8 cellular contexts compared by ENCODE assay signal in genomic region chr2:20617892-20618467, GRCh38. TPM values are rescaled to one million over a fixed set of nuclear protein-coding genes. Genes with fewer than 3 reads are reported as not detected.
DNase-seq lines count a peak whose midpoint lies in the region; ATAC-seq and TF ChIP-seq lines count a peak whose summit lies in the region.

No MANE protein-coding gene starts in this region.

- H3K27ac ChIP-seq in skeletal muscle tissue (ENCODE audit: low read depth, low read length), result peak overlapping the region; percentile 82

- peaks cover 9 to 15% (median 14%) of the 10 kb centered on the region in 3 donors for H3K36me3 ChIP-seq in skeletal muscle tissue (ENCODE audit: control insufficient read depth in 3 of 3, insufficient read depth in 3 of 3, low read length in 3 of 3)

- H3K4me1 Mint-ChIP-seq in activated T-helper 2 cell treated with anti-CD3 and anti-CD28 coated beads, Interferon-gamma antibody, Interleukin-2, Interleukin-4, amounts not matched to agents 10 μg/mL and 5 μg/mL and 100 μg/mL, durations not matched to agents 14 hours and 24 hours and 36 hours (ENCODE audit: low read depth), result no peaks in the 10 kb centered on the region
- no peaks in the 10 kb centered on the region for H3K4me1 Mint-ChIP-seq in activated CD8-positive, alpha-beta T cell treated with anti-CD3 and anti-CD28 coated beads for 36 hours (ENCODE audit: low read depth)

- DNase-seq in DMS79 treated with DMSO at 0.1 percent for 48 hours (lab: John Stamatoyannopoulos, UW), result peak; percentile 20
- peak; percentile 84 for DNase-seq in MV-4-11 (lab: John Stamatoyannopoulos, UW)
- DNase-seq in T47D (ENCODE audit: low read depth in 1 of 2, low spot score in 1 of 2), result peak; percentile 38 to 74
- DNase-seq in inferior parietal cortex (ENCODE audit: extremely low spot score), result peak; percentile 92
- no peak for DNase-seq in activated T-helper 2 cell treated with anti-CD3 and anti-CD28 coated beads, Interferon-gamma antibody, Interleukin-2, Interleukin-4, amounts not matched to agents 10 μg/mL and 5 μg/mL and 100 μg/mL, durations not matched to agents 14 hours and 24 hours and 36 hours (ENCODE audit: low spot score)
- no peak for DNase-seq in activated CD8-positive, alpha-beta T cell treated with anti-CD3 and anti-CD28 coated beads for 36 hours

- H3K9me3 ChIP-seq in skeletal muscle tissue (ENCODE audit: control insufficient read depth in 3 of 3, low read length in 3 of 3), result no peaks in the 10 kb centered on the region

- no peaks in the 10 kb centered on the region for H3K27me3 Mint-ChIP-seq in activated T-helper 2 cell treated with anti-CD3 and anti-CD28 coated beads, Interferon-gamma antibody, Interleukin-2, Interleukin-4, amounts not matched to agents 10 μg/mL and 5 μg/mL and 100 μg/mL, durations not matched to agents 14 hours and 24 hours and 36 hours (ENCODE audit: low read depth)
- no peaks in the 10 kb centered on the region for H3K27me3 Mint-ChIP-seq in activated CD8-positive, alpha-beta T cell treated with anti-CD3 and anti-CD28 coated beads for 36 hours

- peaks cover 74 to 89% (median 87%) of the 10 kb centered on the region in 3 donors for H3K4me1 ChIP-seq in skeletal muscle tissue (ENCODE audit: control insufficient read depth in 3 of 3, insufficient read depth in 3 of 3, low read length in 3 of 3)

- CTCF ChIA-PET in activated CD8-positive, alpha-beta T cell treated with anti-CD3 and anti-CD28 coated beads for 36 hours (lab: Charles Lee), result interaction anchor here (0.9 kb wide), 1 partner anchor 207 kb away, joined by 4 read pairs; no protein-coding TSS in a partner anchor

- POLR2A ChIA-PET in activated CD8-positive, alpha-beta T cell treated with anti-CD3 and anti-CD28 coated beads for 36 hours (lab: Charles Lee), result no interaction called here

- H3K27ac Mint-ChIP-seq in activated T-helper 2 cell treated with anti-CD3 and anti-CD28 coated beads, Interferon-gamma antibody, Interleukin-2, Interleukin-4, amounts not matched to agents 10 μg/mL and 5 μg/mL and 100 μg/mL, durations not matched to agents 14 hours and 24 hours and 36 hours, result no peak overlapping the region
- no peak overlapping the region for H3K27ac Mint-ChIP-seq in activated CD8-positive, alpha-beta T cell treated with anti-CD3 and anti-CD28 coated beads for 36 hours

- intact Hi-C loops in activated T-helper 2 cell treated with anti-CD3 and anti-CD28 coated beads, Interferon-gamma antibody, Interleukin-2, Interleukin-4, amounts not matched to agents 10 μg/mL and 5 μg/mL and 100 μg/mL, durations not matched to agents 14 hours and 24 hours and 36 hours (cut with micrococcal nuclease), result no loop called here
- intact Hi-C loops in activated CD8-positive, alpha-beta T cell treated with anti-CD3 and anti-CD28 coated beads for 36 hours (cut with micrococcal nuclease), result no loop called here

- peak overlapping the region in 2 of 3 donors; percentile 22 to 23 for H3K4me3 ChIP-seq in skeletal muscle tissue (ENCODE audit: low read length in 3 of 3)

- no peaks in the 10 kb centered on the region for H3K9me3 Mint-ChIP-seq in activated T-helper 2 cell treated with anti-CD3 and anti-CD28 coated beads, Interferon-gamma antibody, Interleukin-2, Interleukin-4, amounts not matched to agents 10 μg/mL and 5 μg/mL and 100 μg/mL, durations not matched to agents 14 hours and 24 hours and 36 hours
- no peaks in the 10 kb centered on the region for H3K9me3 Mint-ChIP-seq in activated CD8-positive, alpha-beta T cell treated with anti-CD3 and anti-CD28 coated beads for 36 hours

- TF ChIP-seq CTCF in activated CD8-positive, alpha-beta T cell treated with anti-CD3 and anti-CD28 coated beads for 36 hours (IDR thresholded peaks at IDR 0.05), result no peak

- H3K4me3 Mint-ChIP-seq in activated T-helper 2 cell treated with anti-CD3 and anti-CD28 coated beads, Interferon-gamma antibody, Interleukin-2, Interleukin-4, amounts not matched to agents 10 μg/mL and 5 μg/mL and 100 μg/mL, durations not matched to agents 14 hours and 24 hours and 36 hours (ENCODE audit: low read depth), result no peak overlapping the region
- no peak overlapping the region for H3K4me3 Mint-ChIP-seq in activated CD8-positive, alpha-beta T cell treated with anti-CD3 and anti-CD28 coated beads for 36 hours

- H3K27me3 ChIP-seq in skeletal muscle tissue (ENCODE audit: control insufficient read depth in 3 of 3, insufficient read depth in 3 of 3, low read length in 3 of 3), result no peaks in the 10 kb centered on the region

- in situ Hi-C loops in T47D (cut with HindIII; ENCODE audit: low pct_unique_long_range_greater_than_20kb, low sequenced_read_pairs), result no loop called here

- H3K9ac ChIP-seq in skeletal muscle tissue (ENCODE audit: low read depth in 1 of 3, low read length in 3 of 3), result peak overlapping the region; percentile 74 to 77 (median 76)

- no peak for ATAC-seq in HG02884 (IDR thresholded peaks at IDR 0.05; ENCODE audit: unreplicated experiment)
- no peak for ATAC-seq in activated CD8-positive, alpha-beta T cell treated with anti-CD3 and anti-CD28 coated beads for 36 hours

- peaks cover 4% of the 10 kb centered on the region for H3K36me3 Mint-ChIP-seq in activated T-helper 2 cell treated with anti-CD3 and anti-CD28 coated beads, Interferon-gamma antibody, Interleukin-2, Interleukin-4, amounts not matched to agents 10 μg/mL and 5 μg/mL and 100 μg/mL, durations not matched to agents 14 hours and 24 hours and 36 hours (ENCODE audit: low read depth)
- no peaks in the 10 kb centered on the region for H3K36me3 Mint-ChIP-seq in activated CD8-positive, alpha-beta T cell treated with anti-CD3 and anti-CD28 coated beads for 36 hours (ENCODE audit: low read depth)

RNA-seq across cellular contexts. Expression of gene HS1BP3, which starts 32.9 kb away (rescaled TPM):
- total RNA-seq in skeletal muscle tissue, result 10.4 TPM
- total RNA-seq in activated T-helper 2 cell treated with anti-CD3 and anti-CD28 coated beads, Interferon-gamma antibody, Interleukin-2, Interleukin-4, amounts not matched to agents 10 μg/mL and 5 μg/mL and 100 μg/mL, durations not matched to agents 14 hours and 24 hours and 36 hours, result 11.5 and 11.9 TPM in 2 replicates
- 1 to 10 TPM; 6.5 to 7.9 TPM for total RNA-seq in activated CD8-positive, alpha-beta T cell treated with anti-CD3 and anti-CD28 coated beads for 36 hours

RNA-seq across cellular contexts. Expression of gene GDF7, which starts 49.0 kb away (rescaled TPM):
- 0.52 TPM for total RNA-seq in skeletal muscle tissue
- total RNA-seq in activated T-helper 2 cell treated with anti-CD3 and anti-CD28 coated beads, Interferon-gamma antibody, Interleukin-2, Interleukin-4, amounts not matched to agents 10 μg/mL and 5 μg/mL and 100 μg/mL, durations not matched to agents 14 hours and 24 hours and 36 hours, result 0.05 and 0.11 TPM in 2 replicates
- total RNA-seq in activated CD8-positive, alpha-beta T cell treated with anti-CD3 and anti-CD28 coated beads for 36 hours, result not detected

Comparison
In these comparisons a context has a peak if more than half of its experiments do, and no peak if none do; other contexts are left out.
1. DNase-seq: peak in DMS79 treated with DMSO at 0.1 percent for 48 hours (single experiment), MV-4-11 (single experiment), T47D (2 of 2) and inferior parietal cortex (single experiment); none in activated T-helper 2 cell treated with anti-CD3 and anti-CD28 coated beads, Interferon-gamma antibody, Interleukin-2, Interleukin-4, amounts not matched to agents 10 μg/mL and 5 μg/mL and 100 μg/mL, durations not matched to agents 14 hours and 24 hours and 36 hours (single experiment) and activated CD8-positive, alpha-beta T cell treated with anti-CD3 and anti-CD28 coated beads for 36 hours (single experiment).